9 cellular contexts compared by ENCODE assay signal in the genomic region with DNA sequence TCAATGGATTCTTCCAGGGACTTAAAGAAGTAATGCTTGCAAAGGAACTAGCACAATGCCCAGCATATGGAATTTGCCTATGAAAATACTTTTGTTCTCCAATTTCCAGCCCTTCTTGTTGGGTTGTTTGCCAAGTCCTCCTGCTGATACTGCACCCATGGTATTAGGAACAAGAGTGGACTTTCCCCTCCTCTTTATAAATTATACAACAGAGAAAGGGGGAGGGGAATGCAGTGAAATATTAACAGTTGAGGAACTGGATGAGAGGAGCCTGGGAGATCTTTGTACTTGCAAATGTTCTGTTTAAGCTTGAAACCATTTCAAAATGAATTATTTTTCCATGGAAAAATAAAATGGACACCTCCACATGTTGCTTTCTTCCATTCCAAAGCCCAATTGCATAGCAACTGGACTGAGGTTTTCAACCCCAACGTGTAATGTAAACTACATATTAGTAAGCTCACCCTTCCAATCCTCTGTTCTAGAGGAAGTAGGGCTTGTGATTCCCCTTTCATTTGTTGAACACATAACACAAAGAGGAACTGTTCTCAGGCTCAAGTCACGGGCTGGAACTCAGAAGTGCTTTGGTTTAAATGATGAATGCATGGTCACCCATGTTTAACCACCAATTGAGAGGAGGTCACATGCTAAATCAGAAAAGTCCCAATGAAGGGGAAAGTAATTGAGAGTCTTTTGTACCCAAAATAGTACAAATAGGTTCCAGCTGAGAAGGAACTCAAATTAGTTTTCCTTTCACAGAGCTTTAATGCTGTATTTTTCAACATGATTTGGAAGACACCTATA.
DNase-seq lines count a peak whose midpoint lies in the region; ATAC-seq, FAIRE-seq and TF ChIP-seq lines count a peak whose summit lies in the region.
"Had no signal": no experiment of that assay in that cellular context is flagged by ENCODE, and none has a peak within 500 bp of the region (broad histone marks: within the 10 kb centered on the region; RNA-seq: fewer than 3 reads in every experiment).

No MANE protein-coding gene starts in this region.

- BruUV-seq in OCI-LY7 (replicated peaks; lab: Mats Ljungman, UMichigan): no TSS peak

- intact Hi-C loops in OCI-LY7 (cut with micrococcal nuclease; ENCODE audit: unreplicated experiment) (loop anchor here (5.0 kb wide), 1 partner anchor 70 kb away; no protein-coding TSS in a partner anchor), pancreas (cut with DNase I) (no loop called here), right cardiac atrium (cut with DNase I) (no loop called here)
- intact Hi-C loops in activated CD4-positive, alpha-beta T cell treated with anti-CD3 and anti-CD28 coated beads for 36 hours (cut with DNase I, micrococcal nuclease): no loop called here

- H3K9me3 Mint-ChIP-seq in activated CD4-positive, alpha-beta T cell treated with anti-CD3 and anti-CD28 coated beads for 36 hours (ENCODE audit: low read depth): no peaks in the 10 kb centered on the region

- peak overlapping the region; percentile 17; the same call in 1 of the 2 replicates for H2AFZ ChIP-seq in OCI-LY7 (ENCODE audit: low read length)

- no peak overlapping the region for H3K4me3 Mint-ChIP-seq in activated CD4-positive, alpha-beta T cell treated with anti-CD3 and anti-CD28 coated beads for 36 hours
- H3K4me3 Mint-ChIP-seq: activated T-helper 17 cell treated with anti-CD3 and anti-CD28 coated beads, Interleukin-2, amount 50 U/mL, for 72 hours had no signal

- H3K9me3 ChIP-seq in OCI-LY7 (ENCODE audit: low read length): peaks cover 14% of the 10 kb centered on the region; the same call in 1 of the 2 replicates
- no peaks in the 10 kb centered on the region for H3K9me3 ChIP-seq in pancreas
- H3K9me3 ChIP-seq in right cardiac atrium (ENCODE audit: control insufficient read depth, low read length): no peaks in the 10 kb centered on the region

- H3K79me2 ChIP-seq in OCI-LY7 (ENCODE audit: insufficient read depth, low read depth, low read length): no peaks in the 10 kb centered on the region

- no peaks in the 10 kb centered on the region for H4K20me1 ChIP-seq in OCI-LY7 (ENCODE audit: insufficient read depth, low read length)

- H3K36me3 Mint-ChIP-seq in activated CD4-positive, alpha-beta T cell treated with anti-CD3 and anti-CD28 coated beads for 36 hours (ENCODE audit: low read depth): no peaks in the 10 kb centered on the region

- WGBS in pancreas, 2 donors: 57 to 65% methylated on average over 2 of the region's 2 CpGs
- 75% methylated on average over 2 of the region's 2 CpGs for WGBS in right cardiac atrium

- H3K9me2 ChIP-seq in OCI-LY7 (ENCODE audit: insufficient read depth, low read length): no peaks in the 10 kb centered on the region

- H3K27me3 ChIP-seq in pancreas (no peaks in the 10 kb centered on the region), right cardiac atrium (ENCODE audit: control insufficient read depth, insufficient read depth) (no peaks in the 10 kb centered on the region)

- no peak overlapping the region for H3K27ac Mint-ChIP-seq in activated CD4-positive, alpha-beta T cell treated with anti-CD3 and anti-CD28 coated beads for 36 hours
- H3K27ac Mint-ChIP-seq: activated T-helper 17 cell treated with anti-CD3 and anti-CD28 coated beads, Interleukin-2, amount 50 U/mL, for 72 hours had no signal

- peak; percentile 83 for ATAC-seq in GM19025 (IDR thresholded peaks at IDR 0.05; ENCODE audit: low read depth, unreplicated experiment)
- ATAC-seq in HG02885 (IDR thresholded peaks at IDR 0.05; ENCODE audit: poor library complexity, unreplicated experiment): peak; percentile 93
- peak in 3 of 4 donors; percentile 46 to 84 (median 73) for ATAC-seq in pancreas
- ATAC-seq in activated CD4-positive, alpha-beta T cell treated with anti-CD3 and anti-CD28 coated beads for 36 hours: no peak
- no peak for ATAC-seq in right cardiac atrium
- ATAC-seq: activated T-helper 17 cell treated with anti-CD3 and anti-CD28 coated beads, Interleukin-2, amount 50 U/mL, for 72 hours had no signal

- DNase-seq in OCI-LY7 (ENCODE audit: low spot score) (peak; percentile 89), pancreas (peak in 1 of 6 donors; percentile 23), NCI-H2171 treated with DMSO at 0.1 percent for 48 hours (lab: John Stamatoyannopoulos, UW) (no peak), right cardiac atrium (no peak), NCI-H1436 (lab: John Stamatoyannopoulos, UW) (no peak)
- no peak for DNase-seq in activated CD4-positive, alpha-beta T cell treated with anti-CD3 and anti-CD28 coated beads for 36 hours

- TF ChIP-seq CTCF in OCI-LY7 (conservative IDR thresholded peaks at IDR 0.05; ENCODE audit: low read length) (no peak), pancreas (IDR thresholded peaks at IDR 0.05) (no peak)

- CTCF ChIA-PET in OCI-LY7 (lab: Charles Lee; ENCODE audit: unreplicated experiment): no interaction called here
- CTCF ChIA-PET in activated CD4-positive, alpha-beta T cell treated with anti-CD3 and anti-CD28 coated beads for 36 hours (lab: Charles Lee): no interaction called here

- POLR2A ChIA-PET in OCI-LY7 (lab: Charles Lee): interaction anchor here (0.5 to 1.9 kb wide), 12 partner anchors 8 to 405 kb away, joined by 3 to 8 read pairs (median 3); no protein-coding TSS in a partner anchor
- POLR2A ChIA-PET in activated CD4-positive, alpha-beta T cell treated with anti-CD3 and anti-CD28 coated beads for 36 hours (lab: Charles Lee): no interaction called here

- no peaks in the 10 kb centered on the region for H3K4me1 Mint-ChIP-seq in activated CD4-positive, alpha-beta T cell treated with anti-CD3 and anti-CD28 coated beads for 36 hours
- H3K4me1 Mint-ChIP-seq: activated T-helper 17 cell treated with anti-CD3 and anti-CD28 coated beads, Interleukin-2, amount 50 U/mL, for 72 hours had no signal

- peak overlapping the region; percentile 75 for H3K27ac ChIP-seq in OCI-LY7 (ENCODE audit: low read depth, low read length, poor library complexity, severe bottlenecking)
- H3K27ac ChIP-seq in pancreas: peak overlapping the region in 2 of 4 donors; percentile 6 to 15
- H3K27ac ChIP-seq in right cardiac atrium (ENCODE audit: low read length): no peak overlapping the region

- H3K36me3 ChIP-seq in OCI-LY7 (ENCODE audit: insufficient read depth, low read length) (no peaks in the 10 kb centered on the region; the same call in 1 of the 2 replicates), pancreas (no peaks in the 10 kb centered on the region)

- H3K4me2 ChIP-seq in OCI-LY7 (ENCODE audit: low read length): peak overlapping the region; percentile 38

- H3K4me3 ChIP-seq in OCI-LY7 (ENCODE audit: low read depth, low read length, poor library complexity, severe bottlenecking) (peak overlapping the region; percentile 12), pancreas (no peak overlapping the region), right cardiac atrium (ENCODE audit: low read length) (no peak overlapping the region)

- H3K27me3 Mint-ChIP-seq in activated CD4-positive, alpha-beta T cell treated with anti-CD3 and anti-CD28 coated beads for 36 hours: peaks cover 4% of the 10 kb centered on the region

- H3K4me1 ChIP-seq in OCI-LY7 (ENCODE audit: insufficient read depth, low read length, poor library complexity, severe bottlenecking): peaks cover 27% of the 10 kb centered on the region
- H3K4me1 ChIP-seq in pancreas: no peaks in the 10 kb centered on the region
- H3K4me1 ChIP-seq in right cardiac atrium (ENCODE audit: control insufficient read depth, insufficient read depth, low read length): no peaks in the 10 kb centered on the region

- no peak for FAIRE-seq in pancreas (lab: Jason Lieb, UNC)

Comparison
In these comparisons a context has a peak if more than half of its experiments do, and no peak if none do; other contexts are left out.
1. ATAC-seq: peak in GM19025 (single experiment), HG02885 (single experiment) and pancreas (3 of 4); none in activated CD4-positive, alpha-beta T cell treated with anti-CD3 and anti-CD28 coated beads for 36 hours (single experiment) and right cardiac atrium (0 of 2).